8 cellular contexts compared by ENCODE assay signal in the genomic region with DNA sequence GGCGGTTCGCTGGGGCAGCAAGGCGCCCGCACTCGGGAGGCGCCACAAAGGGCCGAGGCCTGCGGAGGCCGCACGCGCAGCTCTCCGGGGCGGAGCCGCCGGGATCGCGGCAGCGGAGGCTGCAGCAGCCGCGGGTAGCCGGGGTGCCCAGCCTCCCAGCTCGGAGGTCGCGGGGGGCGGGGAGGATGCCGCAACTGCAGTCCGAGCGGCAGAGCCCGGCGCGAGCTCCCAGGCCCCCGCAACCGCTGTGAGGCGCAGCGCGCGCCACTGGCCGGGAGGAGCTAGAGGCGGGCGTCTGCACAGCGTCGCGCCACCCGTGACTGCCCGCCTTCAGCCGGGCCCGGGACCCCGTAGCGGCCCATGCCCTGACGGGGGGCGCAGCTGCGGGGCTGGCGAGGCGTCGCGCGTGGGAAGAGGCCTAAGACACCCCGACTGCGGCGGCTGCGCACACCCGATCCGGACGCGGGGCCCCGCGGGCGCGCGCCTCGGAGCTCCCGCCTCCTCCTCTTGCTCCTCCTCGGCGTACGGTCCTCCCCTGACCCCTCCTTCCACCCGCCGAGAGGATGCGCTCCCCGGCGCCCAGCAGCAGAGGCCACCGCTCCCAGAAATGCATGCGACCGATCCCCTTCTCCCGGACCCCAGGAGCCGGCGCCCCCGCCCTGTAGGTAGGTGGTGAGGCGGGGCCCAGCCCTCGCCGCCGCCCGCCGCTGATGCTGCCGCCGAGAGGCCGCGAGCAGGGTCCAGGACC. TPM values are rescaled to one million over a fixed set of nuclear protein-coding genes. Genes with fewer than 3 reads are reported as not detected.
DNase-seq lines count a peak whose midpoint lies in the region; ATAC-seq and TF ChIP-seq lines count a peak whose summit lies in the region.

TSS of gene NCOA7 (plus strand) at position 558 of the 748 bp plus-strand sequence. CDS start 24,395 bp downstream, outside the sequence.

- H3K4me1 ChIP-seq in osteoblast (ENCODE audit: insufficient read depth, low read length) = peaks cover 47% of the 10 kb centered on the region
- peaks cover 18% of the 10 kb centered on the region for H3K4me1 ChIP-seq in testis

- TF ChIP-seq CTCF in osteoblast (IDR thresholded peaks at IDR 0.05; ENCODE audit: extremely low read depth, low read depth, low read length) = no peak
- peak in 2 of 3 experiments; percentile 1 to 7 for TF ChIP-seq CTCF in testis (IDR thresholded peaks at IDR 0.05)

- H3K79me2 ChIP-seq in osteoblast (ENCODE audit: insufficient read depth, low read length) = peaks cover 33% of the 10 kb centered on the region

- H3K27ac ChIP-seq in osteoblast (ENCODE audit: low read depth, low read length) (peak within 1 kb of the TSS; percentile 91), testis (peak within 1 kb of the TSS; percentile 97 to 98)

- H3K4me2 ChIP-seq in osteoblast (ENCODE audit: insufficient read depth, low read length) = peak within 1 kb of the TSS; percentile 97

- WGBS in testis, 2 donors = 0% methylated on average over 4 to 60 of the region's 97 CpGs

- no peak for TF ChIP-seq POLR2A in testis (IDR thresholded peaks at IDR 0.05)

- H3K36me3 ChIP-seq in osteoblast (ENCODE audit: insufficient read depth, low read length) (no peaks in the 10 kb centered on the region), testis (ENCODE audit: low read depth, missing control alignments) (no peaks in the 10 kb centered on the region)

- peak within 1 kb of the TSS; percentile 90 for H2AFZ ChIP-seq in osteoblast (ENCODE audit: low read length)

- H3K9me3 ChIP-seq in osteoblast (ENCODE audit: low read depth, low read length) (no peaks in the 10 kb centered on the region), testis (no peaks in the 10 kb centered on the region)

- no peaks in the 10 kb centered on the region for H4K20me1 ChIP-seq in osteoblast (ENCODE audit: insufficient read depth, low read length)

- ATAC-seq in GM21717 (IDR thresholded peaks at IDR 0.05; ENCODE audit: unreplicated experiment) = peak; percentile 76

- no peaks in the 10 kb centered on the region for H3K27me3 ChIP-seq in osteoblast (ENCODE audit: insufficient read depth, low read length)
- no peaks in the 10 kb centered on the region for H3K27me3 ChIP-seq in testis

- peak within 1 kb of the TSS; percentile 68 for H3K4me3 ChIP-seq in Jurkat, Clone E6-1 (ENCODE audit: low read length)
- H3K4me3 ChIP-seq in osteoblast (ENCODE audit: insufficient read depth, low read length) (peak within 1 kb of the TSS; percentile 88), testis (peak within 1 kb of the TSS; percentile 74 to 95)

- DNase-seq in EH (ENCODE audit: low read depth) (peak; percentile 79), SK-N-DZ (ENCODE audit: low spot score) (peak; percentile 86), glomerular endothelial cell (ENCODE audit: extremely low read depth, low read depth, low spot score) (no peak), osteoblast (ENCODE audit: insufficient read length, low spot score, missing footprints) (peak; percentile 95), testis (peak; percentile 89)
- DNase-seq in Jurkat, Clone E6-1 (ENCODE audit: low read depth, low spot score) = peak; percentile 60
- DNase-seq in activated naive CD4-positive, alpha-beta T cell treated with anti-CD3 and anti-CD28 coated beads, Interleukin-2, amount 50 U/mL, for 16 hours = peak; percentile 77

- intact Hi-C loops in testis (cut with DNase I; ENCODE audit: low total_unique reads) = loop anchor here (5.0 kb wide), 1 partner anchor 167 kb away; the partner anchor contains the start of gene HINT3

RNA-seq across cellular contexts. Expression of gene NCOA7, which starts in this region (rescaled TPM):
- polyA plus RNA-seq in Jurkat, Clone E6-1 (2012; ENCODE audit: insufficient read depth, insufficient read length) = 9.5 TPM
- 19.8 and 21.4 TPM in 2 replicates for polyA plus RNA-seq in SK-N-DZ (2014; cell fraction: cytosol; rRNA removed)
- 8.5 and 12.2 TPM in 2 replicates for polyA plus RNA-seq in SK-N-DZ (2014; cell fraction: nucleus; rRNA removed)
- total RNA-seq in glomerular endothelial cell = 33.1 and 66.8 TPM in 2 replicates
- total RNA-seq in osteoblast = 30.4 and 34.0 TPM in 2 replicates
- 10 to 100 TPM; 18.9 to 26.7 TPM for total RNA-seq in testis
- 7.5 TPM for polyA plus RNA-seq in testis (ENCODE audit: insufficient read depth, low read depth, low replicate concordance)
